Comparison of ENCODE assay signal across 11 cellular contexts in the genomic region with DNA sequence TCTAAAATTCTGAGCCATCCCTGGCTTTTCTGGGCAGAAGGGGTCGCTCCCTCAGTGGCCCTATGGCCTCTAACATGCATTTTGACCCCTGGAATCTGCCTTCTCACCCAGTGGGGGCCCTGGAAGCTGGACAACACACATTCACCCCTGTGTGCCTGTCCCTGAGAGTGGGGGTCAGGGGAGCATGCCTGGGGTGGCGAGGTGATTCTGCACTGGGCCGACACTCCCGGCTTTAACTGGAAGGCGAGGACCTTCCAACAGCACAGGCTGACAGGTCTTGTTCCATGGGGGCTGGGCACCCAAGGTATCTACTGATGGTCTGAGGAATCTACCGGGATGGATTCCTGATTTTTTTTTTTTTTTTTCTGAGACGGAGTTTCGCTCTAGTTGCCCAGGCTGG. TPM values are rescaled to one million over a fixed set of nuclear protein-coding genes. Genes with fewer than 3 reads are reported as not detected.
DNase-seq lines count a peak whose midpoint lies in the region; ATAC-seq and TF ChIP-seq lines count a peak whose summit lies in the region.
"Had no signal": no experiment of that assay in that cellular context is flagged by ENCODE, and none has a peak within 500 bp of the region (broad histone marks: within the 10 kb centered on the region; RNA-seq: fewer than 3 reads in every experiment).

No MANE protein-coding gene starts in this region.

- H3K36me3 Mint-ChIP-seq in CD4-positive, alpha-beta T cell (ENCODE audit: low read depth), result peaks cover 26% of the 10 kb centered on the region
- no peaks in the 10 kb centered on the region for H3K36me3 Mint-ChIP-seq in activated CD4-positive, alpha-beta memory T cell treated with anti-CD3 and anti-CD28 coated beads, Interleukin-2, amount 10 ng/mL, durations not matched to agents 7 days and 5 days (ENCODE audit: low read depth)
- peaks cover 5% of the 10 kb centered on the region for H3K36me3 Mint-ChIP-seq in glutamatergic neuron (ENCODE audit: unreplicated experiment)
- H3K36me3 Mint-ChIP-seq: natural killer cell had no signal

- H3K27me3 ChIP-seq in CD4-positive, alpha-beta T cell (ENCODE audit: control insufficient read depth, insufficient read depth, low read length), result no peaks in the 10 kb centered on the region
- no peaks in the 10 kb centered on the region for H3K27me3 ChIP-seq in fibroblast of lung (ENCODE audit: control insufficient read depth, insufficient read depth, low read length)

- H3K36me3 ChIP-seq in fibroblast of lung (ENCODE audit: control insufficient read depth, insufficient read depth, low read length), result peaks cover 25% of the 10 kb centered on the region

- no peak overlapping the region for H3K4me3 Mint-ChIP-seq in CD4-positive, alpha-beta T cell
- no peak overlapping the region for H3K4me3 Mint-ChIP-seq in activated CD4-positive, alpha-beta memory T cell treated with anti-CD3 and anti-CD28 coated beads, Interleukin-2, amount 10 ng/mL, durations not matched to agents 7 days and 5 days
- H3K4me3 Mint-ChIP-seq in glutamatergic neuron (ENCODE audit: unreplicated experiment), result no peak overlapping the region
- H3K4me3 Mint-ChIP-seq: activated naive CD8-positive, alpha-beta T cell treated with anti-CD3 and anti-CD28 coated beads, Interleukin-2, amount 10 ng/mL, durations not matched to agents 7 days and 5 days; natural killer cell had no signal

- H3K4me2 ChIP-seq in fibroblast of lung (ENCODE audit: extremely low read depth, insufficient read depth, low read length), result no peak overlapping the region

- no peaks in the 10 kb centered on the region for H3K9me3 ChIP-seq in CD4-positive, alpha-beta T cell (ENCODE audit: control insufficient read depth, low read length)
- no peaks in the 10 kb centered on the region for H3K9me3 ChIP-seq in fibroblast of lung (ENCODE audit: control insufficient read depth, insufficient read depth, low read depth, low read length)

- POLR2A ChIA-PET in CD4-positive, alpha-beta T cell (lab: Charles Lee), result interaction anchor here (1.0 kb wide), 1 partner anchor 11 kb away, joined by 3 read pairs; the partner anchor contains the start of gene PPM1F
- POLR2A ChIA-PET in activated CD4-positive, alpha-beta memory T cell treated with anti-CD3 and anti-CD28 coated beads, Interleukin-2, amount 10 ng/mL, durations not matched to agents 7 days and 5 days (lab: Charles Lee), result no interaction called here

- CTCF ChIA-PET in CD4-positive, alpha-beta T cell (lab: Charles Lee), result interaction anchor here (8.0 kb wide), 1 partner anchor 10 kb away, joined by 117 read pairs; the partner anchor contains the start of gene PPM1F
- CTCF ChIA-PET in activated CD4-positive, alpha-beta memory T cell treated with anti-CD3 and anti-CD28 coated beads, Interleukin-2, amount 10 ng/mL, durations not matched to agents 7 days and 5 days (lab: Charles Lee), result interaction anchor here (2.3 kb wide), 1 partner anchor 10 kb away, joined by 16 read pairs; the partner anchor contains the start of gene PPM1F

- TF ChIP-seq CTCF in CD4-positive, alpha-beta T cell (IDR thresholded peaks at IDR 0.05), result no peak
- TF ChIP-seq CTCF in fibroblast of lung (conservative IDR thresholded peaks at IDR 0.05 in 1 of 2, IDR thresholded peaks at IDR 0.05 in 1 of 2; ENCODE audit: low read depth in 1 of 2, low read length in 2 of 2) (no peak), glutamatergic neuron (IDR thresholded peaks at IDR 0.05; ENCODE audit: partially characterized antibody, unreplicated experiment) (no peak)

- H3K4me3 ChIP-seq in fibroblast of lung (replicated peaks in 1 of 4; ENCODE audit: control extremely low read depth in 1 of 4, insufficient read depth in 1 of 4, low read depth in 3 of 4, low read length in 4 of 4) (no peak overlapping the region), skin epidermis (no peak overlapping the region)

- peak overlapping the region; percentile 62 for H3K27ac Mint-ChIP-seq in CD4-positive, alpha-beta T cell
- peak overlapping the region; percentile 59 for H3K27ac Mint-ChIP-seq in activated CD4-positive, alpha-beta memory T cell treated with anti-CD3 and anti-CD28 coated beads, Interleukin-2, amount 10 ng/mL, durations not matched to agents 7 days and 5 days
- no peak overlapping the region for H3K27ac Mint-ChIP-seq in glutamatergic neuron (ENCODE audit: unreplicated experiment)

- ATAC-seq in CD4-positive, alpha-beta T cell (ENCODE audit: poor library complexity), result no peak
- no peak for ATAC-seq in HG02981 (IDR thresholded peaks at IDR 0.05; ENCODE audit: unreplicated experiment)
- ATAC-seq: natural killer cell had no signal

- H3K9ac ChIP-seq in fibroblast of lung (ENCODE audit: insufficient read depth, low read length), result no peak overlapping the region

- peaks cover 38% of the 10 kb centered on the region for H3K4me1 Mint-ChIP-seq in CD4-positive, alpha-beta T cell (ENCODE audit: low read depth)
- H3K4me1 Mint-ChIP-seq in activated CD4-positive, alpha-beta memory T cell treated with anti-CD3 and anti-CD28 coated beads, Interleukin-2, amount 10 ng/mL, durations not matched to agents 7 days and 5 days, result peaks cover 50% of the 10 kb centered on the region
- peaks cover 52% of the 10 kb centered on the region for H3K4me1 Mint-ChIP-seq in glutamatergic neuron (ENCODE audit: low read depth, unreplicated experiment)

- H4K20me1 ChIP-seq in fibroblast of lung (ENCODE audit: control insufficient read depth, extremely low read depth, insufficient read depth, low read length), result no peaks in the 10 kb centered on the region

- H3K27me3 Mint-ChIP-seq in CD4-positive, alpha-beta T cell, result no peaks in the 10 kb centered on the region
- no peaks in the 10 kb centered on the region for H3K27me3 Mint-ChIP-seq in activated CD4-positive, alpha-beta memory T cell treated with anti-CD3 and anti-CD28 coated beads, Interleukin-2, amount 10 ng/mL, durations not matched to agents 7 days and 5 days
- peaks cover 24% of the 10 kb centered on the region for H3K27me3 Mint-ChIP-seq in glutamatergic neuron (ENCODE audit: unreplicated experiment)
- H3K27me3 Mint-ChIP-seq: activated naive CD8-positive, alpha-beta T cell treated with anti-CD3 and anti-CD28 coated beads, Interleukin-2, amount 10 ng/mL, durations not matched to agents 7 days and 5 days had no signal

- no peak overlapping the region for H2AFZ ChIP-seq in fibroblast of lung (ENCODE audit: low read length)

- peaks cover 38% of the 10 kb centered on the region for H3K4me1 ChIP-seq in fibroblast of lung (ENCODE audit: control insufficient read depth, extremely low read depth, insufficient read depth, low read length)

- intact Hi-C loops in CD4-positive, alpha-beta T cell (cut with DNase I, micrococcal nuclease), result no loop called here

- H3K27ac ChIP-seq in CD4-positive, alpha-beta T cell (ENCODE audit: low read depth, low read length), result no peak overlapping the region
- H3K27ac ChIP-seq in fibroblast of lung (ENCODE audit: insufficient read depth, low read length) (peak overlapping the region; percentile 97), skin epidermis (peak overlapping the region in 20 of 21 experiments; percentile 62 to 98 (median 94))

- no peaks in the 10 kb centered on the region for H3K9me3 Mint-ChIP-seq in CD4-positive, alpha-beta T cell
- H3K9me3 Mint-ChIP-seq in activated CD4-positive, alpha-beta memory T cell treated with anti-CD3 and anti-CD28 coated beads, Interleukin-2, amount 10 ng/mL, durations not matched to agents 7 days and 5 days, result no peaks in the 10 kb centered on the region
- peaks cover 34% of the 10 kb centered on the region for H3K9me3 Mint-ChIP-seq in glutamatergic neuron (ENCODE audit: unreplicated experiment)
- H3K9me3 Mint-ChIP-seq: activated naive CD8-positive, alpha-beta T cell treated with anti-CD3 and anti-CD28 coated beads, Interleukin-2, amount 10 ng/mL, durations not matched to agents 7 days and 5 days; natural killer cell had no signal

- DNase-seq in CD4-positive, alpha-beta T cell, result no peak
- no peak for DNase-seq in activated CD4-positive, alpha-beta memory T cell treated with anti-CD3 and anti-CD28 coated beads, Interleukin-2, amount 10 ng/mL, durations not matched to agents 7 days and 5 days
- no peak for DNase-seq in fibroblast of lung (ENCODE audit: low read depth in 2 of 2)
- no peak for DNase-seq in GF-D8 (lab: John Stamatoyannopoulos, UW)
- no peak for DNase-seq in NOMO-1 (lab: John Stamatoyannopoulos, UW; ENCODE audit: unreplicated experiment in 2 of 2)
- no peak for DNase-seq in glutamatergic neuron
- DNase-seq: activated naive CD8-positive, alpha-beta T cell treated with anti-CD3 and anti-CD28 coated beads, Interleukin-2, amount 10 ng/mL, durations not matched to agents 7 days and 5 days; natural killer cell; NCI-H524 treated with DMSO at 0.1 percent for 48 hours had no signal

- peaks cover 18% of the 10 kb centered on the region for H3K79me2 ChIP-seq in fibroblast of lung (ENCODE audit: control insufficient read depth, insufficient read depth, low read length)

RNA-seq across cellular contexts. Expression of gene PPM1F, which starts 10.7 kb away (rescaled TPM):
- 10 to 100 TPM; 18.0 to 18.3 TPM for total RNA-seq in CD4-positive, alpha-beta T cell
- 10 to 100 TPM; 11.9 to 12.5 TPM for total RNA-seq in activated CD4-positive, alpha-beta memory T cell treated with anti-CD3 and anti-CD28 coated beads, Interleukin-2, amount 10 ng/mL, durations not matched to agents 7 days and 5 days
- total RNA-seq in fibroblast of lung (24.7 and 37.0 TPM in 2 replicates), glutamatergic neuron (ENCODE audit: unreplicated experiment) (40.1 TPM)
- 12.5 and 19.0 TPM in 2 replicates for polyA plus RNA-seq in fibroblast of lung
- polyA plus RNA-seq in fibroblast of lung (2012), result 17.7 and 30.6 TPM in 2 replicates
- polyA minus RNA-seq in fibroblast of lung (ENCODE audit: low replicate concordance), result 23.5 and 40.0 TPM in 2 replicates

RNA-seq across cellular contexts. Expression of gene TOP3B, which starts 40.7 kb away (rescaled TPM):
- total RNA-seq in CD4-positive, alpha-beta T cell, result 10 to 100 TPM; 60.2 to 62.8 TPM
- 10 to 100 TPM; 42.6 to 42.7 TPM for total RNA-seq in activated CD4-positive, alpha-beta memory T cell treated with anti-CD3 and anti-CD28 coated beads, Interleukin-2, amount 10 ng/mL, durations not matched to agents 7 days and 5 days
- total RNA-seq in fibroblast of lung (16.5 and 18.2 TPM in 2 replicates), glutamatergic neuron (ENCODE audit: unreplicated experiment) (83.5 TPM)
- 7.4 and 9.6 TPM in 2 replicates for polyA plus RNA-seq in fibroblast of lung
- 9.7 and 14.0 TPM in 2 replicates for polyA plus RNA-seq in fibroblast of lung (2012)
- 23.9 and 26.0 TPM in 2 replicates for polyA minus RNA-seq in fibroblast of lung (ENCODE audit: low replicate concordance)
